ENCODE assay signal across 7 cellular contexts in the genomic region with DNA sequence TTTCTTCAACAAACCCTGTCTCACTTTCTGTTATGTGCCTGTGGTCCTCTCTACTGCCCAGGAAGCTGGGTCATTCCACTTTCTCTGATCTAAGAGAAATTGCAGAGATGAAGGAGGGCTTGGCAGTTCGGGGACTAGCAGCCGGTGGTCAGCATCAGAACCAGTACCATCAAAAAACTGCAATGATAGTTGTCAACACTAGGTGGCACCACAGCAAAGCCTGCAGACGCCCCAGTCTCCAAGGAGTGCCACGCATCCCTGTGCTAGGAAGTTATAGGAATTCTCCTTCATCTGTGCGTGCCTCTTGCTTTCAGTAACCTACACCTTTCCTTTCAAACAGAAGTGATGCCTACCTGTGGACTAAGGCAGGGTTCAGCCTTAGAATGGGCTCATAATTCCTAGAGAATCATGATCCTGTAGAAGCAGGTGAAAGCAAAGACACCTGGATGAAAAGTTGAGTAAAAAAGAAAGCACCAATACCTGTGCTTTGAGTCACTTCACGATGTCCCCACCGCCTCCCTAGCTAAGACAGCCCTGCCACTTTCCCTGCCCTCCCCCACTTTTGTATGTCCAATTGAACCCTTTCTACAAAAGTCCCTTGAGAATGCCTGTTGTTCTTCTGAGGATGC.
DNase-seq lines count a peak whose midpoint lies in the region; ATAC-seq and TF ChIP-seq lines count a peak whose summit lies in the region.

No MANE protein-coding gene starts in this region.

- no peaks in the 10 kb centered on the region for H3K9me3 ChIP-seq in OCI-LY7 (ENCODE audit: low read length)

- H3K9me3 Mint-ChIP-seq in chondrocyte (ENCODE audit: low read depth), result no peaks in the 10 kb centered on the region

- H3K4me3 Mint-ChIP-seq in chondrocyte (ENCODE audit: unreplicated experiment), result no peak overlapping the region

- H3K36me3 Mint-ChIP-seq in chondrocyte (ENCODE audit: low read depth), result no peaks in the 10 kb centered on the region

- no peaks in the 10 kb centered on the region for H3K79me2 ChIP-seq in OCI-LY7 (ENCODE audit: insufficient read depth, low read depth, low read length)

- BruUV-seq in OCI-LY7 (replicated peaks; lab: Mats Ljungman, UMichigan), result no TSS peak

- H3K4me3 ChIP-seq in OCI-LY7 (ENCODE audit: low read depth, low read length, poor library complexity, severe bottlenecking), result no peak overlapping the region

- H3K36me3 ChIP-seq in OCI-LY7 (ENCODE audit: insufficient read depth, low read length), result no peaks in the 10 kb centered on the region

- intact Hi-C loops in OCI-LY7 (cut with micrococcal nuclease; ENCODE audit: unreplicated experiment), result no loop called here
- intact Hi-C loops in left colon (cut with DNase I, micrococcal nuclease), result loop anchor here (10.0 kb wide), 1 partner anchor 831 kb away; no protein-coding TSS in a partner anchor

- H3K27ac ChIP-seq in OCI-LY7 (ENCODE audit: low read depth, low read length, poor library complexity, severe bottlenecking), result no peak overlapping the region

- CTCF ChIA-PET in OCI-LY7 (lab: Charles Lee; ENCODE audit: unreplicated experiment), result no interaction called here

- POLR2A ChIA-PET in OCI-LY7 (lab: Charles Lee), result no interaction called here

- H3K4me1 Mint-ChIP-seq in chondrocyte (ENCODE audit: low read depth), result peaks cover 4% of the 10 kb centered on the region

- DNase-seq in GM03348 (ENCODE audit: low spot score), result peak; percentile 78
- peak; percentile 16 for DNase-seq in OCI-LY7 (ENCODE audit: low spot score)
- no peak for DNase-seq in chondrocyte (ENCODE audit: low spot score)
- DNase-seq in left colon, result peak in 1 of 2 donors; percentile 19
- DNase-seq in stromal cell of bone marrow (ENCODE audit: low read depth), result peak; percentile 26
- DNase-seq in OCI-M2 (lab: John Stamatoyannopoulos, UW; ENCODE audit: unreplicated experiment), result no peak

- no peak overlapping the region for H2AFZ ChIP-seq in OCI-LY7 (ENCODE audit: low read length)

- H3K27me3 Mint-ChIP-seq in chondrocyte (ENCODE audit: low read depth), result peaks cover 1% of the 10 kb centered on the region

- H3K4me2 ChIP-seq in OCI-LY7 (ENCODE audit: low read length), result no peak overlapping the region

- no peaks in the 10 kb centered on the region for H4K20me1 ChIP-seq in OCI-LY7 (ENCODE audit: insufficient read depth, low read length)

- no peaks in the 10 kb centered on the region for H3K9me2 ChIP-seq in OCI-LY7 (ENCODE audit: insufficient read depth, low read length)

- H3K27ac Mint-ChIP-seq in chondrocyte (ENCODE audit: unreplicated experiment), result no peak overlapping the region

- peak; percentile 77 for TF ChIP-seq CTCF in OCI-LY7 (conservative IDR thresholded peaks at IDR 0.05; ENCODE audit: low read length)
- peak; percentile 85 for TF ChIP-seq CTCF in chondrocyte (IDR thresholded peaks at IDR 0.05)

- ATAC-seq in HG02678 (IDR thresholded peaks at IDR 0.05; ENCODE audit: unreplicated experiment) (peak; percentile 71), left colon (peak; percentile 73)

- H3K4me1 ChIP-seq in OCI-LY7 (ENCODE audit: insufficient read depth, low read length, poor library complexity, severe bottlenecking), result no peaks in the 10 kb centered on the region

Comparison
In these comparisons a context has a peak if more than half of its experiments do, and no peak if none do; other contexts are left out.
1. DNase-seq: peak in GM03348 (single experiment), OCI-LY7 (single experiment) and stromal cell of bone marrow (single experiment); none in chondrocyte (single experiment) and OCI-M2 (single experiment).